Comparison of ENCODE assay signal across 8 cellular contexts in the genomic region with DNA sequence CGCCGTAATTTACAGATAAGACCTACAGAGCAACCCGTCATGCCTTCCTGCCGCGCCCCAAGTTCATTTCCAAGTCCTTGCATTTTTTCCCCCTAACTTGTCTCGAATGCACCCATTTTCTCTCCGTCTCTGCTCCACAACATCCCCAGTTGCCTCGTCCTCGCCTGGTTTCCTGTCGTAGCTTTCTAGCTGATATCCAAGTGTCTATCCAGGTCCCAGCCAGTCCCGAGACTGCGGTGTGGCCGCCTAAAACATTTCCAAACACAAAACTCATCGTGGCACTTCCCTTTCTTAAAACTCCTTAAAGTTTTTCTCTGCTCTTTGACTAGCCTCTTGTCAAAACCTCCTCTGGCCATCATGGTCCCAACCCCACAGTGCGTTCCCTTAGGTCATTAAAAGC. TPM values are rescaled to one million over a fixed set of nuclear protein-coding genes. Genes with fewer than 3 reads are reported as not detected.
DNase-seq lines count a peak whose midpoint lies in the region; ATAC-seq and TF ChIP-seq lines count a peak whose summit lies in the region.

No MANE protein-coding gene starts in this region.

- peaks cover 7% of the 10 kb centered on the region; the same call in 1 of the 2 replicates for H3F3A ChIP-seq in DOHH2 (ENCODE audit: control insufficient read depth, insufficient read depth)

- peak overlapping the region; percentile 40 for H4K12ac ChIP-seq in trophoblast cell (ENCODE audit: low read depth, low read length)

- H2AK5ac ChIP-seq in trophoblast cell (ENCODE audit: low read length): no peak overlapping the region

- no peak overlapping the region for H3K9ac ChIP-seq in trophoblast cell (ENCODE audit: low read length)

- WGBS in trophoblast cell (ENCODE audit: extremely low coverage, insufficient coverage, insufficient read length): no CpG with 5 or more reads among the region's 15 CpGs

- no peaks in the 10 kb centered on the region for H3K9me3 ChIP-seq in DOHH2 (ENCODE audit: control insufficient read depth, insufficient read depth, low read length)
- H3K9me3 ChIP-seq in trophoblast cell (ENCODE audit: insufficient read depth, low read depth, low read length): no peaks in the 10 kb centered on the region

- H3K18ac ChIP-seq in trophoblast cell (ENCODE audit: low read length): no peak overlapping the region

- H3K36me3 ChIP-seq in DOHH2 (ENCODE audit: control insufficient read depth, low read length): peaks cover 35% of the 10 kb centered on the region
- no peaks in the 10 kb centered on the region for H3K36me3 ChIP-seq in trophoblast cell (ENCODE audit: control insufficient read depth in 1 of 2, insufficient read depth in 2 of 2, low read length in 2 of 2)

- H4K20me1 ChIP-seq in DOHH2 (ENCODE audit: control insufficient read depth, insufficient read depth, low read depth, low read length): peaks cover 23% of the 10 kb centered on the region

- H2BK120ac ChIP-seq in trophoblast cell (ENCODE audit: insufficient read depth, low read length, poor library complexity): no peak overlapping the region

- H2AFZ ChIP-seq in trophoblast cell (ENCODE audit: insufficient read depth, low read length, poor library complexity): peak overlapping the region; percentile 35

- H3K4me1 ChIP-seq in DOHH2 (ENCODE audit: control insufficient read depth, low read length) (peaks cover 29% of the 10 kb centered on the region), trophoblast cell (ENCODE audit: control insufficient read depth in 1 of 2, insufficient read depth in 2 of 2, low read length in 2 of 2) (peaks cover 1 to 5% of the 10 kb centered on the region in 2 experiments)

- H4K8ac ChIP-seq in trophoblast cell (ENCODE audit: low read depth, low read length): peak overlapping the region; percentile 54

- H3K4me2 ChIP-seq in DOHH2 (ENCODE audit: low read length) (peak overlapping the region; percentile 72), trophoblast cell (ENCODE audit: low read length) (peak overlapping the region; percentile 9)

- no peak overlapping the region for H2BK5ac ChIP-seq in trophoblast cell (ENCODE audit: low read depth, low read length, poor library complexity)

- DNase-seq in NCI-H510A (lab: John Stamatoyannopoulos, UW) (peak; percentile 6), epithelial cell of esophagus (ENCODE audit: low read depth) (peak; percentile 23), trophoblast cell (no peak), ureter (ENCODE audit: low spot score) (no peak)
- DNase-seq in stimulated activated naive CD4-positive, alpha-beta T cell treated with Interleukin-2 at 50 U/mL for 16 hours (lab: John Stamatoyannopoulos, UW): no peak
- DNase-seq in activated effector memory CD4-positive, alpha-beta T cell treated with Interleukin-2 at 50 U/mL for 16 hours: no peak

- H3K4me3 ChIP-seq in DOHH2 (ENCODE audit: low read length) (peak overlapping the region; percentile 71), epithelial cell of esophagus (ENCODE audit: low read length) (peak overlapping the region; percentile 88), trophoblast cell (ENCODE audit: low read depth, low read length) (no peak overlapping the region)

- H2BK12ac ChIP-seq in trophoblast cell (ENCODE audit: low read length): peak overlapping the region; percentile 69

- ATAC-seq in GM18867 (IDR thresholded peaks at IDR 0.05; ENCODE audit: unreplicated experiment): no peak

- H3K9me2 ChIP-seq in DOHH2 (replicated peaks; ENCODE audit: control insufficient read depth, low read length): no peaks in the 10 kb centered on the region

- TF ChIP-seq CTCF in DOHH2 (IDR thresholded peaks at IDR 0.05; ENCODE audit: low read depth, low read length, poor library complexity, severe bottlenecking) (no peak), epithelial cell of esophagus (IDR thresholded peaks at IDR 0.05; ENCODE audit: insufficient read depth, low read depth, low read length, missing control alignments) (no peak)

- H3K79me2 ChIP-seq in DOHH2 (ENCODE audit: control insufficient read depth, low read length): peaks cover 46% of the 10 kb centered on the region
- peaks cover 5% of the 10 kb centered on the region for H3K79me2 ChIP-seq in trophoblast cell (ENCODE audit: control insufficient read depth, insufficient read depth, low read length, poor library complexity)

- H3K27me3 ChIP-seq in DOHH2 (ENCODE audit: control insufficient read depth, low read length): no peaks in the 10 kb centered on the region
- H3K27me3 ChIP-seq in trophoblast cell (ENCODE audit: insufficient read depth, low read length): no peaks in the 10 kb centered on the region

- no peak overlapping the region for H3K4ac ChIP-seq in trophoblast cell (ENCODE audit: low read depth, low read length)

- H3K27ac ChIP-seq in DOHH2 (ENCODE audit: low read depth, low read length) (no peak overlapping the region), trophoblast cell (ENCODE audit: low read depth, low read length) (no peak overlapping the region)

- no peak overlapping the region for H3K14ac ChIP-seq in trophoblast cell (ENCODE audit: low read length)

- H3K79me1 ChIP-seq in trophoblast cell (ENCODE audit: low read length): peaks cover 5% of the 10 kb centered on the region

- no peak overlapping the region for H4K91ac ChIP-seq in trophoblast cell (ENCODE audit: low read depth, low read length)

- no peak overlapping the region for H3K23ac ChIP-seq in trophoblast cell (ENCODE audit: low read length)

RNA-seq across cellular contexts. Expression of gene BARD1, which starts 1.2 kb away (rescaled TPM):
- polyA plus RNA-seq in trophoblast cell (2013): 13.4 and 13.7 TPM in 2 replicates
- total RNA-seq in ureter: 11.8 TPM

Comparison
In these comparisons a context has a peak if more than half of its experiments do, and no peak if none do; other contexts are left out.
1. DNase-seq: peak in NCI-H510A (single experiment) and epithelial cell of esophagus (single experiment); none in trophoblast cell (0 of 2), stimulated activated naive CD4-positive, alpha-beta T cell treated with Interleukin-2 at 50 U/mL for 16 hours (single experiment), ureter (single experiment) and activated effector memory CD4-positive, alpha-beta T cell treated with Interleukin-2 at 50 U/mL for 16 hours (single experiment).